24 cellular contexts compared by ENCODE assay signal in the genomic region with DNA sequence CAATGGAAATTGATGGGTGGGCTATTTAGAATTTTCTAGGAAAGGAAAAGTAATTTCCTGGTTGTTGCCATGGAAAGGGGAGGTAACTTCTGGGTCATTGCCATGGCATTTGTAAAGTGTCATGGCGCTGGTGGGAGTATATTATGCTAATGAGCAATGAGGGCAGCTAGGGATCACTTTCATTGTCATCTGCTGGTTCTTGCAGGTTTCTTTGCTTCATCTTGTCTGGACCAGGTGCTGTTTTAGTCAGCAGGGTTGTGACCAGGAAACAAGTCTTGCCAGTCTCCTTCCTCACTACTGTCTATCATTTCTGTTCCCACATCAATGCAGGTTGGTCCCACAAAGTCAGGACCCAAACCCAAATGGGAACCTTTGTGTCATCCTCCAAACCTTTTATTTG.
"Had no signal": no experiment of that assay in that cellular context is flagged by ENCODE, and none has a peak within 500 bp of the region (broad histone marks: within the 10 kb centered on the region; RNA-seq: fewer than 3 reads in every experiment).

No MANE protein-coding gene starts in this region.

- DNase-seq: activated B cell treated with CpG ODN at 0.5 μM for 24 hours; activated CD4-positive, alpha-beta T cell treated with anti-CD3 and anti-CD28 coated beads for 48 hours; activated CD4-positive, alpha-beta T cell treated with anti-CD3 and anti-CD28 coated beads, Interleukin-2, amount 50 U/mL, for 1 hour; activated CD4-positive, alpha-beta T cell treated with anti-CD3 and anti-CD28 coated beads, Interleukin-2, amount 50 U/mL, for 48 hours; activated CD8-positive, alpha-beta memory T cell treated with anti-CD3 and anti-CD28 coated beads for 24 hours; activated CD8-positive, alpha-beta T cell treated with anti-CD3 and anti-CD28 coated beads for 36 hours; activated effector memory CD4-positive, alpha-beta T cell treated with Interleukin-2 at 50 U/mL for 16 hours; activated gamma-delta T cell treated with Interleukin-2 at 50 U/mL for 16 hours; activated naive CD4-positive, alpha-beta T cell treated with anti-CD3 and anti-CD28 coated beads for 36 hours; activated naive CD8-positive, alpha-beta T cell treated with anti-CD3 and anti-CD28 coated beads, Interleukin-2, amount 10 ng/mL, durations not matched to agents 7 days and 5 days; activated T-cell treated with anti-CD3 and anti-CD28 coated beads, Interleukin-2, amount 50 U/mL, for 4 hours; dorsolateral prefrontal cortex; effector memory CD4-positive, alpha-beta T cell; foreskin keratinocyte; heart right ventricle; T-helper 1 cell; T-helper 17 cell; T1000; WERI-Rb-1 had no signal

- H3K36me3 ChIP-seq: ascending aorta, breast epithelium, gastroesophageal sphincter, heart right ventricle, WERI-Rb-1 had no signal

- H3K4me3 ChIP-seq: ascending aorta, breast epithelium, coronary artery, dorsolateral prefrontal cortex, gastroesophageal sphincter, heart right ventricle, hepatocyte had no signal

- H3K27me3 ChIP-seq: ascending aorta, breast epithelium, dorsolateral prefrontal cortex, foreskin keratinocyte, gastroesophageal sphincter, heart right ventricle, hepatocyte had no signal
